ENCODE assay signal across 30 cellular contexts in genomic region chr5:61649231-61649630, GRCh38.
"Had no signal": no experiment of that assay in that cellular context is flagged by ENCODE, and none has a peak within 500 bp of the region (broad histone marks: within the 10 kb centered on the region; RNA-seq: fewer than 3 reads in every experiment).

No MANE protein-coding gene starts in this region.

- H3K27me3 ChIP-seq: ascending aorta, breast epithelium, cardiac muscle cell, esophagus muscularis mucosa, gastrocnemius medialis, heart left ventricle had no signal

- H3K9me3 ChIP-seq: ascending aorta, breast epithelium, esophagus muscularis mucosa, gastrocnemius medialis, heart left ventricle had no signal

- H3K36me3 ChIP-seq: ascending aorta, breast epithelium, cardiac muscle cell, esophagus muscularis mucosa, gastrocnemius medialis, heart left ventricle had no signal

- H3K36me3 Mint-ChIP-seq: activated naive CD4-positive, alpha-beta T cell treated with anti-CD3 and anti-CD28 coated beads, Interleukin-2, amount 10 ng/mL, durations not matched to agents 7 days and 5 days; activated naive CD4-positive, alpha-beta T cell treated with anti-CD3 and anti-CD28 coated beads, Interleukin-2, amount 50 U/mL, for 72 hours; activated naive CD8-positive, alpha-beta T cell treated with anti-CD3 and anti-CD28 coated beads, Interleukin-2, amount 10 ng/mL, durations not matched to agents 7 days and 5 days; brain had no signal

- H3K9me3 Mint-ChIP-seq: activated CD4-positive, alpha-beta memory T cell treated with anti-CD3 and anti-CD28 coated beads, Interleukin-2, amount 10 ng/mL, durations not matched to agents 7 days and 5 days; activated CD4-positive, alpha-beta T cell treated with anti-CD3 and anti-CD28 coated beads, Interleukin-2, amount 10 ng/mL, durations not matched to agents 7 days and 5 days; activated naive CD4-positive, alpha-beta T cell treated with anti-CD3 and anti-CD28 coated beads, Interleukin-2, amount 10 ng/mL, durations not matched to agents 7 days and 5 days; activated naive CD4-positive, alpha-beta T cell treated with anti-CD3 and anti-CD28 coated beads, Interleukin-2, amount 50 U/mL, for 72 hours; activated naive CD8-positive, alpha-beta T cell treated with anti-CD3 and anti-CD28 coated beads, Interleukin-2, amount 10 ng/mL, durations not matched to agents 7 days and 5 days; activated T-cell treated with anti-CD3 and anti-CD28 coated beads, Interleukin-2, amount 50 U/mL, for 24 hours; activated T-cell treated with anti-CD3 and anti-CD28 coated beads, Interleukin-2, amount 50 U/mL, for 72 hours; central memory CD8-positive, alpha-beta T cell; T-helper 2 cell treated with Interferon-gamma antibody and Interleukin-4, amounts not matched to agents 5 μg/mL and 100 μg/mL, for 36 hours had no signal

- H3K27me3 Mint-ChIP-seq: brain had no signal

- H3K27ac Mint-ChIP-seq: activated CD4-positive, alpha-beta memory T cell treated with anti-CD3 and anti-CD28 coated beads, Interleukin-2, amount 10 ng/mL, durations not matched to agents 7 days and 5 days; activated CD4-positive, alpha-beta T cell treated with anti-CD3 and anti-CD28 coated beads, Interleukin-2, amount 10 ng/mL, durations not matched to agents 7 days and 5 days; activated naive CD4-positive, alpha-beta T cell treated with anti-CD3 and anti-CD28 coated beads, Interleukin-2, amount 10 ng/mL, durations not matched to agents 7 days and 5 days; activated naive CD4-positive, alpha-beta T cell treated with anti-CD3 and anti-CD28 coated beads, Interleukin-2, amount 50 U/mL, for 72 hours; activated naive CD8-positive, alpha-beta T cell treated with anti-CD3 and anti-CD28 coated beads, Interleukin-2, amount 10 ng/mL, durations not matched to agents 7 days and 5 days; activated T-cell treated with anti-CD3 and anti-CD28 coated beads, Interleukin-2, amount 50 U/mL, for 24 hours; activated T-cell treated with anti-CD3 and anti-CD28 coated beads, Interleukin-2, amount 50 U/mL, for 72 hours; brain; T-helper 17 cell; T-helper 2 cell treated with Interferon-gamma antibody and Interleukin-4, amounts not matched to agents 5 μg/mL and 100 μg/mL, for 36 hours had no signal

- H3K4me1 ChIP-seq: ascending aorta, breast epithelium, esophagus muscularis mucosa, foreskin keratinocyte, gastrocnemius medialis, heart left ventricle had no signal

- H3K4me1 Mint-ChIP-seq: activated CD4-positive, alpha-beta memory T cell treated with anti-CD3 and anti-CD28 coated beads, Interleukin-2, amount 10 ng/mL, durations not matched to agents 7 days and 5 days; activated CD4-positive, alpha-beta T cell treated with anti-CD3 and anti-CD28 coated beads, Interleukin-2, amount 10 ng/mL, durations not matched to agents 7 days and 5 days; activated naive CD4-positive, alpha-beta T cell treated with anti-CD3 and anti-CD28 coated beads, Interleukin-2, amount 10 ng/mL, durations not matched to agents 7 days and 5 days; activated naive CD8-positive, alpha-beta T cell treated with anti-CD3 and anti-CD28 coated beads, Interleukin-2, amount 10 ng/mL, durations not matched to agents 7 days and 5 days; central memory CD8-positive, alpha-beta T cell had no signal

- H3K27ac ChIP-seq: ascending aorta, breast epithelium, cardiac muscle cell, esophagus muscularis mucosa, foreskin keratinocyte, gastrocnemius medialis, heart left ventricle had no signal

- H3K4me3 Mint-ChIP-seq: activated CD4-positive, alpha-beta memory T cell treated with anti-CD3 and anti-CD28 coated beads, Interleukin-2, amount 10 ng/mL, durations not matched to agents 7 days and 5 days; activated CD4-positive, alpha-beta T cell treated with anti-CD3 and anti-CD28 coated beads, Interleukin-2, amount 10 ng/mL, durations not matched to agents 7 days and 5 days; activated naive CD4-positive, alpha-beta T cell treated with anti-CD3 and anti-CD28 coated beads, Interleukin-2, amount 10 ng/mL, durations not matched to agents 7 days and 5 days; activated naive CD8-positive, alpha-beta T cell treated with anti-CD3 and anti-CD28 coated beads, Interleukin-2, amount 10 ng/mL, durations not matched to agents 7 days and 5 days; activated T-cell treated with anti-CD3 and anti-CD28 coated beads, Interleukin-2, amount 50 U/mL, for 24 hours; activated T-cell treated with anti-CD3 and anti-CD28 coated beads, Interleukin-2, amount 50 U/mL, for 72 hours; brain; central memory CD8-positive, alpha-beta T cell; T-helper 17 cell; T-helper 2 cell treated with Interferon-gamma antibody and Interleukin-4, amounts not matched to agents 5 μg/mL and 100 μg/mL, for 36 hours had no signal

- H3K4me3 ChIP-seq: ascending aorta, breast epithelium, cardiac muscle cell, esophagus muscularis mucosa, gastrocnemius medialis, heart left ventricle had no signal

- ATAC-seq: activated naive CD4-positive, alpha-beta T cell treated with anti-CD3 and anti-CD28 coated beads, Interleukin-2, amount 50 U/mL, for 72 hours; activated T-cell treated with anti-CD3 and anti-CD28 coated beads, Interleukin-2, amount 50 U/mL, for 72 hours; foreskin keratinocyte; gastrocnemius medialis; heart left ventricle; T-helper 17 cell had no signal

- DNase-seq: activated CD4-positive, alpha-beta memory T cell treated with anti-CD3 and anti-CD28 coated beads, Interleukin-2, amount 10 ng/mL, durations not matched to agents 7 days and 5 days; activated CD4-positive, alpha-beta T cell treated with anti-CD3 and anti-CD28 coated beads for 1 hour; activated CD4-positive, alpha-beta T cell treated with anti-CD3 and anti-CD28 coated beads for 4 hours; activated CD4-positive, alpha-beta T cell treated with anti-CD3 and anti-CD28 coated beads, Interleukin-2, amount 10 ng/mL, durations not matched to agents 7 days and 5 days; activated CD4-positive, alpha-beta T cell treated with anti-CD3 and anti-CD28 coated beads, Interleukin-2, amount 50 U/mL, for 4 hours; activated CD8-positive, alpha-beta memory T cell treated with anti-CD3 and anti-CD28 coated beads, Interleukin-2, amount 50 U/mL, for 48 hours; activated gamma-delta T cell; activated naive CD4-positive, alpha-beta T cell; activated naive CD4-positive, alpha-beta T cell treated with anti-CD3 and anti-CD28 coated beads, Interleukin-2, amount 10 ng/mL, durations not matched to agents 7 days and 5 days; activated naive CD8-positive, alpha-beta T cell treated with anti-CD3 and anti-CD28 coated beads, Interleukin-2, amount 10 ng/mL, durations not matched to agents 7 days and 5 days; activated T-cell treated with anti-CD3 and anti-CD28 coated beads for 4 hours; activated T-cell treated with anti-CD3 and anti-CD28 coated beads, Interleukin-2, amount 50 U/mL, for 24 hours; activated T-cell treated with anti-CD3 and anti-CD28 coated beads, Interleukin-2, amount 50 U/mL, for 72 hours; cortex of kidney; effector CD8-positive, alpha-beta T cell; foreskin keratinocyte; gastrocnemius medialis; glutamatergic neuron; heart left ventricle; T-helper 1 cell; T-helper 17 cell; T1000 had no signal
